1 cellular context compared by ENCODE assay signal in genomic region chr17:78176548-78177025, GRCh38.
TF ChIP-seq lines count a peak whose summit lies in the region.

No MANE protein-coding gene starts in this region.

TF ChIP-seq in HEK293, 187 proteins besides CTCF, POLR2A, EP300 and RAD21 (continued from another document):
- no peak; the same call in 1 of the 2 replicates for TF ChIP-seq PRDM10 (tag by site-specific recombination; IDR thresholded peaks at IDR 0.05)
- TF ChIP-seq ZNF175 (tag by site-specific recombination; IDR thresholded peaks at IDR 0.05): no peak
- TF ChIP-seq ZNF174 (tag by site-specific recombination; IDR thresholded peaks at IDR 0.05): no peak
- TF ChIP-seq ZSCAN30 (tag by site-specific recombination; IDR thresholded peaks at IDR 0.05): no peak
- TF ChIP-seq ZNF792 (tag by site-specific recombination; IDR thresholded peaks at IDR 0.05): no peak
- TF ChIP-seq GLIS2 (tag by site-specific recombination; IDR thresholded peaks at IDR 0.05): 0 out of 2 replicates have a peak, but pooled peaks have one; percentile 28
- TF ChIP-seq ZNF114 (tag by site-specific recombination; IDR thresholded peaks at IDR 0.05): no peak
- TF ChIP-seq ZNF362 (tag by site-specific recombination; IDR thresholded peaks at IDR 0.05): no peak
- peak; percentile 31 for TF ChIP-seq ZNF654 (tag by site-specific recombination; IDR thresholded peaks at IDR 0.05; ENCODE audit: low read depth)
- no peak for TF ChIP-seq ZNF791 (tag by site-specific recombination; IDR thresholded peaks at IDR 0.05)
- no peak for TF ChIP-seq ZNF280D (tag by site-specific recombination; IDR thresholded peaks at IDR 0.05)
- TF ChIP-seq ZFHX2 (tag by site-specific recombination; conservative IDR thresholded peaks at IDR 0.05): peak; percentile 27; the same call in 1 of the 2 replicates
- TF ChIP-seq ZNF416 (tag by site-specific recombination; IDR thresholded peaks at IDR 0.05): no peak
- TF ChIP-seq TRIM28 (IDR thresholded peaks at IDR 0.05; ENCODE audit: borderline replicate concordance, low read length): no peak
- TF ChIP-seq ZFP41 (tag by site-specific recombination; IDR thresholded peaks at IDR 0.05; ENCODE audit: borderline replicate concordance): no peak
- TF ChIP-seq RBAK (tag by site-specific recombination; IDR thresholded peaks at IDR 0.05): no peak
- TF ChIP-seq ZBTB26 (tag by site-specific recombination; optimal IDR thresholded peaks at IDR 0.05): peak; percentile 19
- no peak for TF ChIP-seq MEIS1 (CRISPR knock-in tag; IDR thresholded peaks at IDR 0.05; ENCODE audit: borderline replicate concordance)
- no peak for TF ChIP-seq GFI1B (tag by site-specific recombination; IDR thresholded peaks at IDR 0.05)
- no peak for TF ChIP-seq PRDM2 (tag by site-specific recombination; IDR thresholded peaks at IDR 0.05; ENCODE audit: borderline replicate concordance)
- TF ChIP-seq KLF1 (tag by site-specific recombination; IDR thresholded peaks at IDR 0.05): peak; percentile 31; the same call in 1 of the 2 replicates
- no peak for TF ChIP-seq BCL6B (tag by site-specific recombination; IDR thresholded peaks at IDR 0.05)
- TF ChIP-seq ZNF423 (tag by site-specific recombination; IDR thresholded peaks at IDR 0.05): no peak
- TF ChIP-seq ZNF426 (tag by site-specific recombination; IDR thresholded peaks at IDR 0.05): no peak
- TF ChIP-seq ZXDB (tag by site-specific recombination; IDR thresholded peaks at IDR 0.05): no peak
- TF ChIP-seq ZNF610 (tag by site-specific recombination; IDR thresholded peaks at IDR 0.05; ENCODE audit: borderline replicate concordance): no peak
